1 cellular context compared by ENCODE assay signal in the genomic region with DNA sequence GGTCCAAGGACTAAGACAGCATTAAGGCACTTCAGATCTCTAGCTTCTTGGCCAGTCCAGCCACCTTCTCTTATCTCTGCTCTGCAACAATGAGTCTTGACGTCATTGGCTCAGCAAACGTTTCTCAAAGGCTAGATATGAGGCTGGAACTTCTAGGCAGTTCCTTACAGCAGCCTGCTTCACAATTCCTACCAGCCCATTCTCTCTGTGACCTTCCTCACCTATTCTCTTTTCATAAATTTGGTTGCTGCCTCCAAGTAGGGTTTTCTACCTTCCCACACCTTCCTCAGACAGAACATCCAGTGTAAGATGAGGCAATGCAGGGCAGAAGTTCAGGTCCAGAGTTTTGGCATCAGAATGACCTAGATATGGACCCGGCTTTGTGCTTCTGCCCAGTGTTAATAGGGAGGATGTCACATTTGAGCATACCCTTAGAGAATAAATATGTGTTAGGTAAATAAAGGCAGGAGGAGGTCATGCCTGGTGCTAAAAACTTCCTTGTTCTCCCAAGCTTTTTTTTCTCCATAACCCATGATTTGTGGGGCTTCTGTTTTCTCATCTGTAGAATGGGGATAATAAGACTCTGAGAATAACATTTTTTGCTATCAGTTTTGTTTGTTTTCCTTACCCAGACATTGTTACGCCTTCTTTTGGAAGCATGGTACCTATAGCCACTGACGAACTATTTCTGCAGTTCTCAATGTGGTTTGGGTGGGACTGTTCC.
TF ChIP-seq lines count a peak whose summit lies in the region.

No MANE protein-coding gene starts in this region.

TF ChIP-seq in K562, 482 proteins besides CTCF, POLR2A, EP300 and RAD21 (continued from another document and continues in another):
- TF ChIP-seq, protein P1, sequence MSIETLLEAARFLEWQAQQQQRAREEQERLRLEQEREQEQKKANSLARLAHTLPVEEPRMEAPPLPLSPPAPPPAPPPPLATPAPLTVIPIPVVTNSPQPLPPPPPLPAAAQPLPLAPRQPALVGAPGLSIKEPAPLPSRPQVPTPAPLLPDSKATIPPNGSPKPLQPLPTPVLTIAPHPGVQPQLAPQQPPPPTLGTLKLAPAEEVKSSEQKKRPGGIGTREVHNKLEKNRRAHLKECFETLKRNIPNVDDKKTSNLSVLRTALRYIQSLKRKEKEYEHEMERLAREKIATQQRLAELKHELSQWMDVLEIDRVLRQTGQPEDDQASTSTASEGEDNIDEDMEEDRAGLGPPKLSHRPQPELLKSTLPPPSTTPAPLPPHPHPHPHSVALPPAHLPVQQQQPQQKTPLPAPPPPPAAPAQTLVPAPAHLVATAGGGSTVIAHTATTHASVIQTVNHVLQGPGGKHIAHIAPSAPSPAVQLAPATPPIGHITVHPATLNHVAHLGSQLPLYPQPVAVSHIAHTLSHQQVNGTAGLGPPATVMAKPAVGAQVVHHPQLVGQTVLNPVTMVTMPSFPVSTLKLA (conservative IDR thresholded peaks at IDR 0.05) = 0 out of 4 replicates have a peak, but pooled peaks of 1 of the 2 experiments have one; percentile 22
- TF ChIP-seq ZEB2 (IDR thresholded peaks at IDR 0.05) (peak; percentile 87), KDM1A (IDR thresholded peaks at IDR 0.05) (peak; percentile 42 to 45; a peak in 3 of 4 replicates), CBX3 (IDR thresholded peaks at IDR 0.05; ENCODE audit: borderline replicate concordance in 1 of 2, low read length in 2 of 2) (peak in 1 of 2 experiments; percentile 40; a peak in 1 of 3 replicates), ZNF778 (CRISPR knock-in tag; IDR thresholded peaks at IDR 0.05) (no peak), MBD2 (IDR thresholded peaks at IDR 0.05; ENCODE audit: borderline replicate concordance, low read depth) (peak; percentile 91), ZNF583 (CRISPR knock-in tag; IDR thresholded peaks at IDR 0.05) (peak; percentile 64; the same call in 1 of the 2 replicates), TEAD4 (IDR thresholded peaks at IDR 0.05; ENCODE audit: low read length) (peak; percentile 94), TEAD4 (CRISPR knock-in tag; IDR thresholded peaks at IDR 0.05; ENCODE audit: borderline replicate concordance) (no peak), CSDE1 (IDR thresholded peaks at IDR 0.05) (peak in 1 of 2 experiments; percentile 41; a peak in 1 of 4 replicates), SRSF3 (IDR thresholded peaks at IDR 0.05; ENCODE audit: insufficient read depth, low read length) (no peak), SIX5 (IDR thresholded peaks at IDR 0.05; ENCODE audit: borderline replicate concordance in 1 of 2, insufficient read depth in 1 of 2, low read depth in 1 of 2, low read length in 2 of 2) (no peak), NR4A1 (CRISPR knock-in tag; IDR thresholded peaks at IDR 0.05) (no peak), NR4A1 (tag; IDR thresholded peaks at IDR 0.05) (peak; percentile 83), MTA2 (IDR thresholded peaks at IDR 0.05; ENCODE audit: low read depth) (peak; percentile 88), ELF4 (CRISPR knock-in tag; IDR thresholded peaks at IDR 0.05) (peak; percentile 75), NCOA6 (IDR thresholded peaks at IDR 0.05) (peak; percentile 50; the same call in 1 of the 2 replicates), PHF20 (IDR thresholded peaks at IDR 0.05; ENCODE audit: partially characterized antibody) (no peak), MEF2A (IDR thresholded peaks at IDR 0.05; ENCODE audit: control insufficient read depth, low read depth, low read length) (0 out of 2 replicates have a peak, but pooled peaks have one; percentile 31), JUN (IDR thresholded peaks at IDR 0.05; ENCODE audit: borderline replicate concordance, low read depth, low read length) (peak; percentile 82), JUN (CRISPR knock-in tag; IDR thresholded peaks at IDR 0.05; ENCODE audit: borderline replicate concordance) (no peak), FOSL1 (tag; conservative IDR thresholded peaks at IDR 0.05) (peak; percentile 47; the same call in 1 of the 2 replicates), STAT5A (IDR thresholded peaks at IDR 0.05; ENCODE audit: borderline replicate concordance, low read length) (peak; percentile 86), ZBTB17 (CRISPR knock-in tag; IDR thresholded peaks at IDR 0.05) (peak; percentile 48; the same call in 1 of the 2 replicates), ARHGAP35 (IDR thresholded peaks at IDR 0.05; ENCODE audit: partially characterized antibody) (no peak), PHTF2 (CRISPR knock-in tag; IDR thresholded peaks at IDR 0.05) (0 out of 2 replicates have a peak, but pooled peaks have one; percentile 59), DACH1 (IDR thresholded peaks at IDR 0.05; ENCODE audit: partially characterized antibody) (no peak), HMGN3 (IDR thresholded peaks at IDR 0.05; ENCODE audit: borderline replicate concordance, extremely low read depth, insufficient read length, low read depth, low read length) (peak; percentile 93), HDAC2 (IDR thresholded peaks at IDR 0.05) (no peak; the same call in 1 of the 2 replicates)
- TF ChIP-seq, protein P2, sequence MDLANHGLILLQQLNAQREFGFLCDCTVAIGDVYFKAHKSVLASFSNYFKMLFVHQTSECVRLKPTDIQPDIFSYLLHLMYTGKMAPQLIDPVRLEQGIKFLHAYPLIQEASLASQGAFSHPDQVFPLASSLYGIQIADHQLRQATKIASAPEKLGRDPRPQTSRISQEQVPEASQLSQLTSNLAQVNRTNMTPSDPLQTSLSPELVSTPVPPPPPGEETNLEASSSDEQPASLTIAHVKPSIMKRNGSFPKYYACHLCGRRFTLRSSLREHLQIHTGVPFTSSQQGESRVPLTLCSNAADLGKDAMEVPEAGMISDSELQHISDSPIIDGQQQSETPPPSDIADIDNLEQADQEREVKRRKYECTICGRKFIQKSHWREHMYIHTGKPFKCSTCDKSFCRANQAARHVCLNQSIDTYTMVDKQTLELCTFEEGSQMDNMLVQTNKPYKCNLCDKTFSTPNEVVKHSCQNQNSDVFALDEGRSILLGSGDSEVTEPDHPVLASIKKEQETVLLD (IDR thresholded peaks at IDR 0.05) = peak; percentile 32; the same call in 1 of the 2 replicates
- TF ChIP-seq, protein P3, sequence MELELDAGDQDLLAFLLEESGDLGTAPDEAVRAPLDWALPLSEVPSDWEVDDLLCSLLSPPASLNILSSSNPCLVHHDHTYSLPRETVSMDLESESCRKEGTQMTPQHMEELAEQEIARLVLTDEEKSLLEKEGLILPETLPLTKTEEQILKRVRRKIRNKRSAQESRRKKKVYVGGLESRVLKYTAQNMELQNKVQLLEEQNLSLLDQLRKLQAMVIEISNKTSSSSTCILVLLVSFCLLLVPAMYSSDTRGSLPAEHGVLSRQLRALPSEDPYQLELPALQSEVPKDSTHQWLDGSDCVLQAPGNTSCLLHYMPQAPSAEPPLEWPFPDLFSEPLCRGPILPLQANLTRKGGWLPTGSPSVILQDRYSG (tag; conservative IDR thresholded peaks at IDR 0.05; ENCODE audit: low read depth) = peak; percentile 75; the same call in 1 of the 2 replicates
- TF ChIP-seq, protein P4, sequence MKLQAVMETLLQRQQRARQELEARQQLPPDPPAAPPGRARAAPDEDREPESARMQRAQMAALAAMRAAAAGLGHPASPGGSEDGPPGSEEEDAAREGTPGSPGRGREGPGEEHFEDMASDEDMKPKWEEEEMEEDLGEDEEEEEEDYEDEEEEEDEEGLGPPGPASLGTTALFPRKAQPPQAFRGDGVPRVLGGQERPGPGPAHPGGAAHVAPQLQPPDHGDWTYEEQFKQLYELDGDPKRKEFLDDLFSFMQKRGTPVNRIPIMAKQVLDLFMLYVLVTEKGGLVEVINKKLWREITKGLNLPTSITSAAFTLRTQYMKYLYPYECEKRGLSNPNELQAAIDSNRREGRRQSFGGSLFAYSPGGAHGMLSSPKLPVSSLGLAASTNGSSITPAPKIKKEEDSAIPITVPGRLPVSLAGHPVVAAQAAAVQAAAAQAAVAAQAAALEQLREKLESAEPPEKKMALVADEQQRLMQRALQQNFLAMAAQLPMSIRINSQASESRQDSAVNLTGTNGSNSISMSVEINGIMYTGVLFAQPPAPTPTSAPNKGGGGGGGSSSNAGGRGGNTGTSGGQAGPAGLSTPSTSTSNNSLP (IDR thresholded peaks at IDR 0.05; ENCODE audit: borderline replicate concordance, low read depth, low read length) = no peak
- TF ChIP-seq, protein P5, sequence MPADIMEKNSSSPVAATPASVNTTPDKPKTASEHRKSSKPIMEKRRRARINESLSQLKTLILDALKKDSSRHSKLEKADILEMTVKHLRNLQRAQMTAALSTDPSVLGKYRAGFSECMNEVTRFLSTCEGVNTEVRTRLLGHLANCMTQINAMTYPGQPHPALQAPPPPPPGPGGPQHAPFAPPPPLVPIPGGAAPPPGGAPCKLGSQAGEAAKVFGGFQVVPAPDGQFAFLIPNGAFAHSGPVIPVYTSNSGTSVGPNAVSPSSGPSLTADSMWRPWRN (IDR thresholded peaks at IDR 0.05; ENCODE audit: low read depth) = peak; percentile 60; the same call in 1 of the 2 replicates
- TF ChIP-seq, protein P6, sequence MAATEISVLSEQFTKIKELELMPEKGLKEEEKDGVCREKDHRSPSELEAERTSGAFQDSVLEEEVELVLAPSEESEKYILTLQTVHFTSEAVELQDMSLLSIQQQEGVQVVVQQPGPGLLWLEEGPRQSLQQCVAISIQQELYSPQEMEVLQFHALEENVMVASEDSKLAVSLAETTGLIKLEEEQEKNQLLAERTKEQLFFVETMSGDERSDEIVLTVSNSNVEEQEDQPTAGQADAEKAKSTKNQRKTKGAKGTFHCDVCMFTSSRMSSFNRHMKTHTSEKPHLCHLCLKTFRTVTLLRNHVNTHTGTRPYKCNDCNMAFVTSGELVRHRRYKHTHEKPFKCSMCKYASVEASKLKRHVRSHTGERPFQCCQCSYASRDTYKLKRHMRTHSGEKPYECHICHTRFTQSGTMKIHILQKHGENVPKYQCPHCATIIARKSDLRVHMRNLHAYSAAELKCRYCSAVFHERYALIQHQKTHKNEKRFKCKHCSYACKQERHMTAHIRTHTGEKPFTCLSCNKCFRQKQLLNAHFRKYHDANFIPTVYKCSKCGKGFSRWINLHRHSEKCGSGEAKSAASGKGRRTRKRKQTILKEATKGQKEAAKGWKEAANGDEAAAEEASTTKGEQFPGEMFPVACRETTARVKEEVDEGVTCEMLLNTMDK (IDR thresholded peaks at IDR 0.05; ENCODE audit: borderline replicate concordance, insufficient read depth, low read depth, low read length, poor library complexity, severe bottlenecking) = no peak
- TF ChIP-seq, protein P7, sequence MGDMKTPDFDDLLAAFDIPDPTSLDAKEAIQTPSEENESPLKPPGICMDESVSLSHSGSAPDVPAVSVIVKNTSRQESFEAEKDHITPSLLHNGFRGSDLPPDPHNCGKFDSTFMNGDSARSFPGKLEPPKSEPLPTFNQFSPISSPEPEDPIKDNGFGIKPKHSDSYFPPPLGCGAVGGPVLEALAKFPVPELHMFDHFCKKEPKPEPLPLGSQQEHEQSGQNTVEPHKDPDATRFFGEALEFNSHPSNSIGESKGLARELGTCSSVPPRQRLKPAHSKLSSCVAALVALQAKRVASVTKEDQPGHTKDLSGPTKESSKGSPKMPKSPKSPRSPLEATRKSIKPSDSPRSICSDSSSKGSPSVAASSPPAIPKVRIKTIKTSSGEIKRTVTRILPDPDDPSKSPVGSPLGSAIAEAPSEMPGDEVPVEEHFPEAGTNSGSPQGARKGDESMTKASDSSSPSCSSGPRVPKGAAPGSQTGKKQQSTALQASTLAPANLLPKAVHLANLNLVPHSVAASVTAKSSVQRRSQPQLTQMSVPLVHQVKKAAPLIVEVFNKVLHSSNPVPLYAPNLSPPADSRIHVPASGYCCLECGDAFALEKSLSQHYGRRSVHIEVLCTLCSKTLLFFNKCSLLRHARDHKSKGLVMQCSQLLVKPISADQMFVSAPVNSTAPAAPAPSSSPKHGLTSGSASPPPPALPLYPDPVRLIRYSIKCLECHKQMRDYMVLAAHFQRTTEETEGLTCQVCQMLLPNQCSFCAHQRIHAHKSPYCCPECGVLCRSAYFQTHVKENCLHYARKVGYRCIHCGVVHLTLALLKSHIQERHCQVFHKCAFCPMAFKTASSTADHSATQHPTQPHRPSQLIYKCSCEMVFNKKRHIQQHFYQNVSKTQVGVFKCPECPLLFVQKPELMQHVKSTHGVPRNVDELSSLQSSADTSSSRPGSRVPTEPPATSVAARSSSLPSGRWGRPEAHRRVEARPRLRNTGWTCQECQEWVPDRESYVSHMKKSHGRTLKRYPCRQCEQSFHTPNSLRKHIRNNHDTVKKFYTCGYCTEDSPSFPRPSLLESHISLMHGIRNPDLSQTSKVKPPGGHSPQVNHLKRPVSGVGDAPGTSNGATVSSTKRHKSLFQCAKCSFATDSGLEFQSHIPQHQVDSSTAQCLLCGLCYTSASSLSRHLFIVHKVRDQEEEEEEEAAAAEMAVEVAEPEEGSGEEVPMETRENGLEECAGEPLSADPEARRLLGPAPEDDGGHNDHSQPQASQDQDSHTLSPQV (IDR thresholded peaks at IDR 0.05) = peak; percentile 92
- TF ChIP-seq, protein P8, sequence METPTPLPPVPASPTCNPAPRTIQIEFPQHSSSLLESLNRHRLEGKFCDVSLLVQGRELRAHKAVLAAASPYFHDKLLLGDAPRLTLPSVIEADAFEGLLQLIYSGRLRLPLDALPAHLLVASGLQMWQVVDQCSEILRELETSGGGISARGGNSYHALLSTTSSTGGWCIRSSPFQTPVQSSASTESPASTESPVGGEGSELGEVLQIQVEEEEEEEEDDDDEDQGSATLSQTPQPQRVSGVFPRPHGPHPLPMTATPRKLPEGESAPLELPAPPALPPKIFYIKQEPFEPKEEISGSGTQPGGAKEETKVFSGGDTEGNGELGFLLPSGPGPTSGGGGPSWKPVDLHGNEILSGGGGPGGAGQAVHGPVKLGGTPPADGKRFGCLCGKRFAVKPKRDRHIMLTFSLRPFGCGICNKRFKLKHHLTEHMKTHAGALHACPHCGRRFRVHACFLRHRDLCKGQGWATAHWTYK (CRISPR knock-in tag; IDR thresholded peaks at IDR 0.05) = peak; percentile 36; the same call in 1 of the 2 replicates
- TF ChIP-seq, protein P9, sequence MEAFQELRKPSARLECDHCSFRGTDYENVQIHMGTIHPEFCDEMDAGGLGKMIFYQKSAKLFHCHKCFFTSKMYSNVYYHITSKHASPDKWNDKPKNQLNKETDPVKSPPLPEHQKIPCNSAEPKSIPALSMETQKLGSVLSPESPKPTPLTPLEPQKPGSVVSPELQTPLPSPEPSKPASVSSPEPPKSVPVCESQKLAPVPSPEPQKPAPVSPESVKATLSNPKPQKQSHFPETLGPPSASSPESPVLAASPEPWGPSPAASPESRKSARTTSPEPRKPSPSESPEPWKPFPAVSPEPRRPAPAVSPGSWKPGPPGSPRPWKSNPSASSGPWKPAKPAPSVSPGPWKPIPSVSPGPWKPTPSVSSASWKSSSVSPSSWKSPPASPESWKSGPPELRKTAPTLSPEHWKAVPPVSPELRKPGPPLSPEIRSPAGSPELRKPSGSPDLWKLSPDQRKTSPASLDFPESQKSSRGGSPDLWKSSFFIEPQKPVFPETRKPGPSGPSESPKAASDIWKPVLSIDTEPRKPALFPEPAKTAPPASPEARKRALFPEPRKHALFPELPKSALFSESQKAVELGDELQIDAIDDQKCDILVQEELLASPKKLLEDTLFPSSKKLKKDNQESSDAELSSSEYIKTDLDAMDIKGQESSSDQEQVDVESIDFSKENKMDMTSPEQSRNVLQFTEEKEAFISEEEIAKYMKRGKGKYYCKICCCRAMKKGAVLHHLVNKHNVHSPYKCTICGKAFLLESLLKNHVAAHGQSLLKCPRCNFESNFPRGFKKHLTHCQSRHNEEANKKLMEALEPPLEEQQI (IDR thresholded peaks at IDR 0.05) = peak; percentile 84
- TF ChIP-seq, protein P10, sequence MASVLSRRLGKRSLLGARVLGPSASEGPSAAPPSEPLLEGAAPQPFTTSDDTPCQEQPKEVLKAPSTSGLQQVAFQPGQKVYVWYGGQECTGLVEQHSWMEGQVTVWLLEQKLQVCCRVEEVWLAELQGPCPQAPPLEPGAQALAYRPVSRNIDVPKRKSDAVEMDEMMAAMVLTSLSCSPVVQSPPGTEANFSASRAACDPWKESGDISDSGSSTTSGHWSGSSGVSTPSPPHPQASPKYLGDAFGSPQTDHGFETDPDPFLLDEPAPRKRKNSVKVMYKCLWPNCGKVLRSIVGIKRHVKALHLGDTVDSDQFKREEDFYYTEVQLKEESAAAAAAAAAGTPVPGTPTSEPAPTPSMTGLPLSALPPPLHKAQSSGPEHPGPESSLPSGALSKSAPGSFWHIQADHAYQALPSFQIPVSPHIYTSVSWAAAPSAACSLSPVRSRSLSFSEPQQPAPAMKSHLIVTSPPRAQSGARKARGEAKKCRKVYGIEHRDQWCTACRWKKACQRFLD (CRISPR knock-in tag; IDR thresholded peaks at IDR 0.05) = peak; percentile 92
